ENCODE assay signal across 10 cellular contexts in the genomic region with DNA sequence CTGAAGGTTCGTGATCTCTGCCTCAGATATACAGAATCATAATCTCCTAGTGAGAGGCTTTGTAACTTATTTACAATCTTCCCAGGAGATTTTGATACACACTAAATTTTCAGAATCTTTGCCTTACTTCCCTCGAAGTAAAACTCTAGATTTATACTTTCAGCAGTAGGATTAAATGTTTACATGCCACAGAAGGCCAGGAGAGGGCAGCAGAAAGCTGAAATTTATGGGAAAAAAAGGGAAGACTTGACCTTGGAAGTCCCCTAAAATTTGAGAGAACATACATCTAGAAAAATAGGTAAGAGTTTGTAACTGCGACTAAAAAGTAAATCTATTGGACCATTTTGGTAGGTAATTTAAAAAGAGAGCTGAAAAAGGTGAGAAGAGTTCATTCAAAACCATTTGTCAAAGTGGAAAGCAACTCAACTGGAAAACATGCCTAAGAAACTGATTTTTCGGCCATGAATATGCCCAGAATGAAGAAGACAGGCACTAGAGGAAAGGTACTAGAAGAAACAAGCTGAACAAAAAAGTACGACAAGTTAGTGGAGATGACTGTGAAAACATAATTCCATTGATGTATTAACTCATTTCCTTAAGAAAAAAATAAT.
DNase-seq lines count a peak whose midpoint lies in the region; ATAC-seq, FAIRE-seq and TF ChIP-seq lines count a peak whose summit lies in the region.
"Had no signal": no experiment of that assay in that cellular context is flagged by ENCODE, and none has a peak within 500 bp of the region (broad histone marks: within the 10 kb centered on the region; RNA-seq: fewer than 3 reads in every experiment).

No MANE protein-coding gene starts in this region.

- DNase-seq in DMS 273 (lab: John Stamatoyannopoulos, UW; ENCODE audit: unreplicated experiment) (peak; percentile 59), DMS 273 treated with DMSO at 0.1 percent for 48 hours (lab: John Stamatoyannopoulos, UW) (no peak), MM.1S (peak; percentile 20), GM12878 (ENCODE audit: low read depth, low spot score) (no peak), mesendoderm (peak; percentile 70)
- no peak for DNase-seq in naive thymus-derived CD4-positive, alpha-beta T cell

- H3K4me2 ChIP-seq in MM.1S (ENCODE audit: low read depth, low read length): no peak overlapping the region
- H3K4me2 ChIP-seq in GM12878 (ENCODE audit: control insufficient read depth, insufficient read depth): no peak overlapping the region
- H3K4me2 ChIP-seq in mesendoderm (ENCODE audit: low read length): no peak overlapping the region

- H4K5ac ChIP-seq in mesendoderm (ENCODE audit: low read length): no peak overlapping the region

- H3K18ac ChIP-seq in mesendoderm (ENCODE audit: low read length): no peak overlapping the region

- no peak overlapping the region for H2BK15ac ChIP-seq in mesendoderm (replicated peaks; ENCODE audit: low read depth)

- no TSS peak for BruUV-seq in GM12878 (replicated peaks; lab: Mats Ljungman, UMichigan)

- no peak overlapping the region for H3K9ac ChIP-seq in MM.1S (ENCODE audit: low read length)
- no peak overlapping the region for H3K9ac ChIP-seq in GM12878 (ENCODE audit: control insufficient read depth, insufficient read depth, low read length)
- H3K9ac ChIP-seq in mesendoderm (ENCODE audit: low read length): no peak overlapping the region

- H3K27ac Mint-ChIP-seq in naive thymus-derived CD4-positive, alpha-beta T cell: no peak overlapping the region

- POLR2A ChIA-PET in GM12878 (lab: Charles Lee): no interaction called here
- POLR2A ChIA-PET in naive thymus-derived CD4-positive, alpha-beta T cell (lab: Charles Lee): no interaction called here

- RAD21 ChIA-PET in GM12878 (lab: Charles Lee; ENCODE audit: unreplicated experiment): interaction anchor here (0.7 to 2.6 kb wide), 7 partner anchors 8 to 1256 kb away, joined by 3 to 10 read pairs (median 3); no protein-coding TSS in a partner anchor

- peak; percentile 65 for TF ChIP-seq RAD21 in GM12878 (IDR thresholded peaks at IDR 0.05; ENCODE audit: insufficient read depth, low read depth, low read length)

- no peak for TF ChIP-seq POLR2A in GM12878 (IDR thresholded peaks at IDR 0.05; ENCODE audit: low read depth, low read length)

- intact Hi-C loops in GM12878 (cut with micrococcal nuclease; ENCODE audit: unreplicated experiment): loop anchor here (1.0 to 10.0 kb wide), 3 partner anchors 481 to 1256 kb away; no protein-coding TSS in a partner anchor
- intact Hi-C loops in naive thymus-derived CD4-positive, alpha-beta T cell (cut with micrococcal nuclease): loop anchor here in 1 of 2 donors (5.0 kb wide), 1 partner anchor 1255 kb away; no protein-coding TSS in a partner anchor

- H3K36me3 ChIP-seq in MM.1S (replicated peaks; ENCODE audit: insufficient read depth, low read length) (no peaks in the 10 kb centered on the region), GM12878 (ENCODE audit: control insufficient read depth in 2 of 2, insufficient read depth in 2 of 2, low read length in 1 of 2) (no peaks in the 10 kb centered on the region), mesendoderm (ENCODE audit: control insufficient read depth, insufficient read depth, low read length) (no peaks in the 10 kb centered on the region)
- H3K36me3 ChIP-seq in naive thymus-derived CD4-positive, alpha-beta T cell (ENCODE audit: control insufficient read depth in 2 of 3, insufficient read depth in 3 of 3, low read length in 3 of 3): no peaks in the 10 kb centered on the region
- H3K36me3 ChIP-seq: neutrophil had no signal

- H3K27ac ChIP-seq in MM.1S (ENCODE audit: low read length) (no peak overlapping the region), GM12878 (ENCODE audit: control insufficient read depth, insufficient read depth) (no peak overlapping the region), mesendoderm (ENCODE audit: low read depth, low read length) (no peak overlapping the region)
- no peak overlapping the region for H3K27ac ChIP-seq in naive thymus-derived CD4-positive, alpha-beta T cell (ENCODE audit: low read depth, low read length)
- H3K27ac ChIP-seq: neutrophil had no signal

- no peak overlapping the region for H3K56ac ChIP-seq in mesendoderm (ENCODE audit: low read length)

- H3K4ac ChIP-seq in mesendoderm (ENCODE audit: low read depth, low read length): no peak overlapping the region

- TF ChIP-seq EP300 in GM12878 (IDR thresholded peaks at IDR 0.05; ENCODE audit: borderline replicate concordance in 1 of 2, control insufficient read depth in 1 of 2, low read depth in 2 of 2, low read length in 2 of 2): no peak

- H3F3A ChIP-seq in MM.1S (ENCODE audit: insufficient read depth, low read length): no peaks in the 10 kb centered on the region

- no peaks in the 10 kb centered on the region for H3K9me2 ChIP-seq in MM.1S (replicated peaks; ENCODE audit: insufficient read depth, low read length)

- no peak overlapping the region for H3K4me3 ChIP-seq in MM.1S (ENCODE audit: low read length)
- H3K4me3 ChIP-seq in GM12878: no peak overlapping the region
- no peak overlapping the region for H3K4me3 ChIP-seq in mesendoderm (ENCODE audit: low read length)
- no peak overlapping the region for H3K4me3 ChIP-seq in naive thymus-derived CD4-positive, alpha-beta T cell (ENCODE audit: low read length)

- no peak overlapping the region for H3K4me3 Mint-ChIP-seq in naive thymus-derived CD4-positive, alpha-beta T cell

- H2AK5ac ChIP-seq in mesendoderm (ENCODE audit: low read length): no peak overlapping the region

- no peaks in the 10 kb centered on the region for H3K27me3 Mint-ChIP-seq in naive thymus-derived CD4-positive, alpha-beta T cell

- CTCF ChIA-PET in GM12878 (lab: Yijun Ruan, JAX): interaction anchor here (0.8 to 3.8 kb wide), 18 partner anchors 11 to 1256 kb away, joined by 3 to 26 read pairs (median 4); no protein-coding TSS in a partner anchor
- CTCF ChIA-PET in naive thymus-derived CD4-positive, alpha-beta T cell (lab: Charles Lee): no interaction called here

- H3K9me3 ChIP-seq in MM.1S (replicated peaks; ENCODE audit: insufficient read depth, low read length) (no peaks in the 10 kb centered on the region), GM12878 (replicated peaks; ENCODE audit: control insufficient read depth, insufficient read depth, low read length) (no peaks in the 10 kb centered on the region)
- H3K9me3 ChIP-seq in naive thymus-derived CD4-positive, alpha-beta T cell (ENCODE audit: control insufficient read depth in 2 of 3, low read length in 3 of 3): no peaks in the 10 kb centered on the region
- H3K9me3 ChIP-seq: neutrophil had no signal

- H3K23ac ChIP-seq in mesendoderm (ENCODE audit: low read length): no peak overlapping the region

- H4K20me1 ChIP-seq in MM.1S (ENCODE audit: insufficient read depth, low read length) (no peaks in the 10 kb centered on the region), GM12878 (ENCODE audit: control insufficient read depth, insufficient read depth) (no peaks in the 10 kb centered on the region)

- TF ChIP-seq CTCF in MM.1S (IDR thresholded peaks at IDR 0.05; ENCODE audit: low read length) (peak; percentile 44), GM12878 (IDR thresholded peaks at IDR 0.05 in 2 of 3, conservative IDR thresholded peaks at IDR 0.05 in 1 of 3; ENCODE audit: control insufficient read depth in 2 of 3, extremely low read depth in 1 of 3, insufficient read depth in 1 of 3, low read depth in 3 of 3, low read length in 3 of 3) (peak; percentile 44 to 55 (median 48); a peak in 5 of 6 replicates)

- no peaks in the 10 kb centered on the region for H3K79me1 ChIP-seq in mesendoderm (ENCODE audit: low read length)

- H3K79me2 ChIP-seq in MM.1S (ENCODE audit: low read length) (no peaks in the 10 kb centered on the region), GM12878 (ENCODE audit: control insufficient read depth, insufficient read depth, low read length) (no peaks in the 10 kb centered on the region), mesendoderm (ENCODE audit: control insufficient read depth, insufficient read depth, low read length) (no peaks in the 10 kb centered on the region)

- H3K27me3 ChIP-seq in MM.1S (replicated peaks; ENCODE audit: insufficient read depth, low read length) (no peaks in the 10 kb centered on the region), GM12878 (replicated peaks in 1 of 2; ENCODE audit: control insufficient read depth in 2 of 2, insufficient read depth in 2 of 2, low read length in 1 of 2) (no peaks in the 10 kb centered on the region), mesendoderm (ENCODE audit: insufficient read depth, low read length, poor library complexity) (no peaks in the 10 kb centered on the region)
- no peaks in the 10 kb centered on the region for H3K27me3 ChIP-seq in naive thymus-derived CD4-positive, alpha-beta T cell (ENCODE audit: control insufficient read depth in 2 of 2, insufficient read depth in 2 of 2, low read length in 2 of 2)
- H3K27me3 ChIP-seq: neutrophil had no signal

- H2AFZ ChIP-seq in MM.1S (ENCODE audit: low read length): no peak overlapping the region
- no peak overlapping the region for H2AFZ ChIP-seq in GM12878 (ENCODE audit: control insufficient read depth, low read depth, low read length)

- no peaks in the 10 kb centered on the region for H3K36me3 Mint-ChIP-seq in naive thymus-derived CD4-positive, alpha-beta T cell

- H4K8ac ChIP-seq in mesendoderm (ENCODE audit: low read depth, low read length): no peak overlapping the region

- FAIRE-seq in GM12878 (lab: Jason Lieb, UNC): no peak
- FAIRE-seq: TTC549 had no signal

- SMC1A ChIA-PET in GM12878 (lab: Charles Lee; ENCODE audit: uncharacterized antibody, unreplicated experiment): interaction anchor here (0.7 to 2.6 kb wide), 11 partner anchors 10 to 1260 kb away, joined by 3 to 5 read pairs (median 4); no protein-coding TSS in a partner anchor

- H3K4me1 Mint-ChIP-seq in naive thymus-derived CD4-positive, alpha-beta T cell: no peaks in the 10 kb centered on the region

- H2BK5ac ChIP-seq in mesendoderm (ENCODE audit: low read length): no peak overlapping the region

- in situ Hi-C loops in GM12878 (cut with MboI): loop anchor here (10.0 kb wide), 2 partner anchors 477 to 1257 kb away; no protein-coding TSS in a partner anchor

- WGBS in GM12878 (ENCODE audit: insufficient coverage, insufficient replicate concordance, low lambda C conversion rate, missing lambda C conversion rate): 2% methylated on average over 5 of the region's 5 CpGs
- no CpG with 5 or more reads among the region's 5 CpGs for WGBS in mesendoderm (ENCODE audit: extremely low coverage, insufficient coverage, low lambda C conversion rate)

- H3K9me3 Mint-ChIP-seq in naive thymus-derived CD4-positive, alpha-beta T cell: peaks cover 0 to 5% (median 0%) of the 10 kb centered on the region in 11 donors

- ATAC-seq in GM12878 (no peak), GM19324 (IDR thresholded peaks at IDR 0.05; ENCODE audit: low FRiP score, unreplicated experiment) (no peak), GM21423 (IDR thresholded peaks at IDR 0.05; ENCODE audit: unreplicated experiment) (no peak)
- ATAC-seq in naive thymus-derived CD4-positive, alpha-beta T cell: no peak

- H3K4me1 ChIP-seq in MM.1S (ENCODE audit: low read length) (no peaks in the 10 kb centered on the region), GM12878 (ENCODE audit: control insufficient read depth, insufficient read depth, low read length) (no peaks in the 10 kb centered on the region), mesendoderm (ENCODE audit: control insufficient read depth, low read depth, low read length) (no peaks in the 10 kb centered on the region)
- no peaks in the 10 kb centered on the region for H3K4me1 ChIP-seq in naive thymus-derived CD4-positive, alpha-beta T cell (ENCODE audit: control insufficient read depth in 2 of 2, insufficient read depth in 2 of 2, low read length in 2 of 2)

- H2BK120ac ChIP-seq in mesendoderm (ENCODE audit: low read depth, low read length): no peak overlapping the region

Comparison
In these comparisons a context has a peak if more than half of its experiments do, and no peak if none do; other contexts are left out.
1. DNase-seq: peak in DMS 273 (single experiment), MM.1S (single experiment) and mesendoderm (single experiment); none in DMS 273 treated with DMSO at 0.1 percent for 48 hours (single experiment), GM12878 (single experiment) and naive thymus-derived CD4-positive, alpha-beta T cell (0 of 9).